10 cellular contexts compared by ENCODE assay signal in the genomic region with DNA sequence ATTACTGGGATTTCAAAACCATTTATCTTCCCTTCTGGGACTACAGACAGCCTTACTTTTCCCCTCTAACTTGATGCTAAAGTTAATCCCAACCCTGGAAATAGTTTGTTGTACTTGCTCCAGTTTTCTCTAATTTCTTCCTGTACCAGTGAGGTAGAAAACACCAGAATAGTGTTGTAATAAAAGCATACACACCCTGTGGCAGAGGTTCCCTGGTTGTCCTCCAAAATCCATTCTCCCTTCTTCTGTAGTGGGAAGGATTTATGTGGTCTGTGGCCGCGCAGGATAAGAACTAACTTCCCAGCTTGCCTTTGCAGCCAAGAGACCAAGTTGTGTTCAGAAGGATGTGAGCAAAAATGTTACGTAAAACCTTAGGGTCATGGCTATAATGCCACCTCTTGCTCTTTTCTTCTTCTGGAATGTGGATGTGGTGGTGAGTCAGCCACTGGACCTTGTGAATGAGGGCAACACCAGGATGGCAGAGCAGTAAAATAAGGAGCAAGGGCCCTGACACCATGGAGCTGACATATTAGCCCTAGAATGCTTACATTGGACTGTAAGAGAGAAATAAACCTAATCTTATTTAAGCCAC. TPM values are rescaled to one million over a fixed set of nuclear protein-coding genes. Genes with fewer than 3 reads are reported as not detected.
A peak's percentile ranks its signal among the peaks of the same experiment; 100 is the strongest.
DNase-seq lines count a peak whose midpoint lies in the region; ATAC-seq, FAIRE-seq and TF ChIP-seq lines count a peak whose summit lies in the region.
"Had no signal": no experiment of that assay in that cellular context is flagged by ENCODE, and none has a peak within 500 bp of the region (broad histone marks: within the 10 kb centered on the region; RNA-seq: fewer than 3 reads in every experiment).

No MANE protein-coding gene starts in this region.

- FAIRE-seq in endothelial cell of umbilical vein (lab: Jason Lieb, UNC): peak; percentile 97
- FAIRE-seq: islet of Langerhans had no signal

- DNase-seq in Caki2 (ENCODE audit: low read depth): peak; percentile 48
- DNase-seq in PC-3: peak; percentile 79
- peak; percentile 66 for DNase-seq in endothelial cell of umbilical vein (ENCODE audit: low read depth, low spot score)
- DNase-seq in non-pigmented ciliary epithelial cell (ENCODE audit: low read depth): peak; percentile 57
- no peak for DNase-seq in NOMO-1 treated with DMSO at 0.1 percent for 48 hours (lab: John Stamatoyannopoulos, UW; ENCODE audit: unreplicated experiment)
- DNase-seq in HuH-7 (ENCODE audit: low spot score): no peak
- DNase-seq in KBM-7: no peak

- CTCF ChIA-PET in PC-3 (lab: Charles Lee) (no interaction called here), endothelial cell of umbilical vein (lab: Charles Lee) (interaction anchor here (0.7 to 1.9 kb wide), 10 partner anchors 8 to 560 kb away, joined by 3 to 12 read pairs (median 4); no protein-coding TSS in a partner anchor)

- peaks cover 5% of the 10 kb centered on the region for H3F3A ChIP-seq in PC-3 (ENCODE audit: low read length, unreplicated experiment)

- H3K9me1 ChIP-seq in endothelial cell of umbilical vein (replicated peaks; ENCODE audit: control insufficient read depth, extremely low read depth, insufficient read depth, low read length): no peaks in the 10 kb centered on the region

- no peak overlapping the region for H2AFZ ChIP-seq in PC-3 (ENCODE audit: low read length)
- H2AFZ ChIP-seq in endothelial cell of umbilical vein (ENCODE audit: low read depth, low read length): no peak overlapping the region

- H3K79me2 ChIP-seq in PC-3 (ENCODE audit: low read length) (no peaks in the 10 kb centered on the region), endothelial cell of umbilical vein (ENCODE audit: control insufficient read depth, insufficient read depth, low read length) (no peaks in the 10 kb centered on the region)

- H3K4me2 ChIP-seq in PC-3 (ENCODE audit: low read length) (0 out of 2 replicates have a peak overlapping the region, but pooled peaks have one; percentile 7), endothelial cell of umbilical vein (ENCODE audit: insufficient read depth, low read length) (no peak overlapping the region)

- dilution Hi-C loops in endothelial cell of umbilical vein (cut with MboI; ENCODE audit: extremely low pct_ligation_motif_present, low sequenced_read_pairs): no loop called here

- H3K4me1 ChIP-seq in PC-3 (ENCODE audit: insufficient read depth, low read length): peaks cover 34% of the 10 kb centered on the region
- peaks cover 14% of the 10 kb centered on the region for H3K4me1 ChIP-seq in endothelial cell of umbilical vein (ENCODE audit: control insufficient read depth, extremely low read depth, insufficient read depth, low read length)
- H3K4me1 ChIP-seq: HAP-1 had no signal

- no peak overlapping the region for H3K27ac ChIP-seq in PC-3 (ENCODE audit: low read length)
- H3K27ac ChIP-seq in endothelial cell of umbilical vein (ENCODE audit: insufficient read depth, low read depth, low read length): peak overlapping the region; percentile 34

- H3K27me3 ChIP-seq in PC-3 (ENCODE audit: low read length) (no peaks in the 10 kb centered on the region), endothelial cell of umbilical vein (ENCODE audit: control insufficient read depth in 2 of 2, insufficient read depth in 2 of 2, low read length in 2 of 2) (no peaks in the 10 kb centered on the region)

- no peak for TF ChIP-seq CTCF in PC-3 (conservative IDR thresholded peaks at IDR 0.05; ENCODE audit: low read depth, low read length)
- no peak for TF ChIP-seq CTCF in endothelial cell of umbilical vein (IDR thresholded peaks at IDR 0.05; ENCODE audit: extremely low read depth in 1 of 2, insufficient read depth in 1 of 2, low read depth in 1 of 2, low read length in 2 of 2)

- H3K9me3 ChIP-seq in PC-3 (ENCODE audit: low read length) (no peaks in the 10 kb centered on the region), endothelial cell of umbilical vein (replicated peaks; ENCODE audit: control insufficient read depth, insufficient read depth, low read length) (no peaks in the 10 kb centered on the region)
- H3K9me3 ChIP-seq: HAP-1 had no signal

- POLR2A ChIA-PET in PC-3 (lab: Charles Lee; ENCODE audit: unreplicated experiment) (interaction anchor here (0.6 kb wide), 1 partner anchor 25 kb away, joined by 3 read pairs; no protein-coding TSS in a partner anchor), endothelial cell of umbilical vein (lab: Charles Lee) (interaction anchor here (1.2 kb wide), 1 partner anchor 101 kb away, joined by 5 read pairs; a partner anchor contains a TSS)

- no TSS peak for BruUV-seq in PC-3 (replicated peaks; lab: Mats Ljungman, UMichigan)
- BruUV-seq in endothelial cell of umbilical vein (replicated peaks; lab: Mats Ljungman, UMichigan): TSS peak; percentile 10

- H3K4me3 ChIP-seq in PC-3 (ENCODE audit: low read length) (no peak overlapping the region), endothelial cell of umbilical vein (replicated peaks in 1 of 3; ENCODE audit: insufficient read depth in 1 of 3, low read depth in 1 of 3, low read length in 3 of 3) (no peak overlapping the region)
- H3K4me3 ChIP-seq: HAP-1 had no signal

- H3K36me3 ChIP-seq in PC-3 (ENCODE audit: low read depth, low read length): peaks cover 16% of the 10 kb centered on the region; the same call in 1 of the 2 replicates
- peaks cover 5% of the 10 kb centered on the region in 2 experiments for H3K36me3 ChIP-seq in endothelial cell of umbilical vein (ENCODE audit: control insufficient read depth in 2 of 2, extremely low read depth in 1 of 2, insufficient read depth in 2 of 2, low read length in 2 of 2)

- H3K9me2 ChIP-seq in PC-3 (replicated peaks; ENCODE audit: low read length): no peaks in the 10 kb centered on the region

- intact Hi-C loops in PC-3 (cut with micrococcal nuclease) (loop anchor here (1.0 kb wide), 1 partner anchor 16 kb away; no protein-coding TSS in a partner anchor), endothelial cell of umbilical vein (cut with micrococcal nuclease) (loop anchor here (1.0 kb wide), 1 partner anchor 28 kb away; no protein-coding TSS in a partner anchor)

- in situ Hi-C loops in Caki2 (cut with HindIII; ENCODE audit: low pct_unique_long_range_greater_than_20kb, low sequenced_read_pairs): no loop called here
- in situ Hi-C loops in KBM-7 (cut with MboI; ENCODE audit: low pct_unique_long_range_greater_than_20kb, low sequenced_read_pairs): no loop called here

- no peak overlapping the region for H3K9ac ChIP-seq in PC-3 (ENCODE audit: low read length)
- no peak overlapping the region for H3K9ac ChIP-seq in endothelial cell of umbilical vein (replicated peaks; ENCODE audit: extremely low read depth, insufficient read depth, low read length)

- H4K20me1 ChIP-seq in PC-3 (ENCODE audit: low read length) (no peaks in the 10 kb centered on the region), endothelial cell of umbilical vein (replicated peaks; ENCODE audit: control insufficient read depth, extremely low read depth, insufficient read depth, low read length) (no peaks in the 10 kb centered on the region)

- no peak for TF ChIP-seq POLR2A in endothelial cell of umbilical vein (IDR thresholded peaks at IDR 0.05; ENCODE audit: low read depth, low read length)

- peak; percentile 87 for ATAC-seq in PC-3
- no peak for ATAC-seq in GM18520 (IDR thresholded peaks at IDR 0.05; ENCODE audit: unreplicated experiment)

TF ChIP-seq in endothelial cell of umbilical vein, 7 proteins besides CTCF, POLR2A, EP300 and RAD21:
- no peak for TF ChIP-seq EZH2 (IDR thresholded peaks at IDR 0.05; ENCODE audit: borderline replicate concordance, low read depth, low read length, severe bottlenecking)
- TF ChIP-seq GATA2 (IDR thresholded peaks at IDR 0.05; ENCODE audit: insufficient read depth, insufficient read length, low read depth, low read length): no peak
- peak; percentile 74 for TF ChIP-seq FOS (IDR thresholded peaks at IDR 0.05; ENCODE audit: borderline replicate concordance, insufficient read depth, low read length)
- TF ChIP-seq, protein P1, sequence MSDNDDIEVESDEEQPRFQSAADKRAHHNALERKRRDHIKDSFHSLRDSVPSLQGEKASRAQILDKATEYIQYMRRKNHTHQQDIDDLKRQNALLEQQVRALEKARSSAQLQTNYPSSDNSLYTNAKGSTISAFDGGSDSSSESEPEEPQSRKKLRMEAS (IDR thresholded peaks at IDR 0.05; ENCODE audit: insufficient read depth, insufficient read length): no peak
- peak; percentile 69 for TF ChIP-seq JUN (IDR thresholded peaks at IDR 0.05; ENCODE audit: borderline replicate concordance, insufficient read depth, insufficient read length, low read depth)
- TF ChIP-seq MYC (IDR thresholded peaks at IDR 0.05; ENCODE audit: low read depth, low read length): no peak
- peak; percentile 52 for TF ChIP-seq POLR2AphosphoS5 (IDR thresholded peaks at IDR 0.05; ENCODE audit: insufficient read depth, low read depth, low read length)

RNA-seq across cellular contexts. Expression of a gene that starts 28.4 kb away (rescaled TPM):
- total RNA-seq in Caki2 (2014; rRNA removed; shearing (Covaris generic); ENCODE audit: low replicate concordance): 25.2 and 45.0 TPM in 2 replicates
- total RNA-seq in PC-3 (2014; rRNA removed) (59.4 and 70.8 TPM in 2 replicates), endothelial cell of umbilical vein (45.8 and 49.6 TPM in 2 replicates)
- polyA plus RNA-seq in endothelial cell of umbilical vein: 18.7 and 24.3 TPM in 2 replicates
- polyA plus RNA-seq in endothelial cell of umbilical vein (2011; cell fraction: cytosol; rRNA removed): 36.0 and 37.7 TPM in 2 replicates
- polyA plus RNA-seq in endothelial cell of umbilical vein (2011; cell fraction: nucleus; rRNA removed): 19.5 and 25.4 TPM in 2 replicates
- 63.1 and 70.8 TPM in 2 replicates for polyA plus RNA-seq in endothelial cell of umbilical vein (2012)
- polyA minus RNA-seq in endothelial cell of umbilical vein: 27.8 and 32.1 TPM in 2 replicates
- 19.7 TPM for polyA minus RNA-seq in endothelial cell of umbilical vein (2011; cell fraction: cytosol; rRNA and poly(A)+ RNA removed)
- 41.7 and 44.7 TPM in 2 replicates for polyA minus RNA-seq in endothelial cell of umbilical vein (2011; cell fraction: nucleus; rRNA and poly(A)+ RNA removed)

Comparison
In these comparisons a context has a peak if more than half of its experiments do, and no peak if none do; other contexts are left out.
1. DNase-seq: peak in Caki2 (single experiment), PC-3 (single experiment), endothelial cell of umbilical vein (single experiment) and non-pigmented ciliary epithelial cell (single experiment); none in NOMO-1 treated with DMSO at 0.1 percent for 48 hours (single experiment), HuH-7 (single experiment) and KBM-7 (single experiment).